Comparison of ENCODE assay signal across 9 cellular contexts in genomic region chr14:74492413-74493342, GRCh38. TPM values are rescaled to one million over a fixed set of nuclear protein-coding genes. Genes with fewer than 3 reads are reported as not detected.
DNase-seq lines count a peak whose midpoint lies in the region; ATAC-seq and TF ChIP-seq lines count a peak whose summit lies in the region.
"Had no signal": no experiment of that assay in that cellular context is flagged by ENCODE, and none has a peak within 500 bp of the region (broad histone marks: within the 10 kb centered on the region; RNA-seq: fewer than 3 reads in every experiment).

Gene NPC2, minus strand, starts transcription at chr14:74493305. Its CDS starts 31 bp downstream, at chr14:74493274.

- peak within 1 kb of the TSS; percentile 87 for H3K4me3 ChIP-seq in ovary

- intact Hi-C loops in ovary (cut with DNase I) = loop anchor here in 1 of 4 donors (5.0 kb wide), 1 partner anchor 120 kb away; the partner anchor contains the start of gene LTBP2

- peak within 1 kb of the TSS; percentile 80 to 82 for H3K27ac ChIP-seq in ovary

- TF ChIP-seq EP300 in ovary (IDR thresholded peaks at IDR 0.05) = no peak

- H3K36me3 Mint-ChIP-seq in T-helper 1 cell treated with Interleukin-12 subunit alpha and Interleukin-12 subunit beta and Interleukin-4 antibody, amounts not matched to agents 30 μg/mL and 1 μg/mL, for 36 hours (ENCODE audit: low read depth) = peaks cover 6% of the 10 kb centered on the region

- peaks cover 10% of the 10 kb centered on the region for H3K27me3 Mint-ChIP-seq in T-helper 1 cell treated with Interleukin-12 subunit alpha and Interleukin-12 subunit beta and Interleukin-4 antibody, amounts not matched to agents 30 μg/mL and 1 μg/mL, for 36 hours (ENCODE audit: low read depth)
- H3K27me3 Mint-ChIP-seq: memory B cell had no signal

- peak in 2 of 3 experiments; percentile 21 to 56 for DNase-seq in NCI-H1417 (lab: John Stamatoyannopoulos, UW)
- no peak for DNase-seq in NCI-H1417 treated with DMSO at 0.1 percent for 48 hours (lab: John Stamatoyannopoulos, UW)
- DNase-seq in foreskin melanocyte = peak; percentile 38
- DNase-seq in ovary = no peak
- DNase-seq in GDM1 (lab: John Stamatoyannopoulos, UW) = no peak

- 0 to 1% (median 0%) methylated on average over 36 to 42 of the region's 42 CpGs for WGBS in ovary, 3 donors

- no peaks in the 10 kb centered on the region for H3K9me3 Mint-ChIP-seq in T-helper 1 cell treated with Interleukin-12 subunit alpha and Interleukin-12 subunit beta and Interleukin-4 antibody, amounts not matched to agents 30 μg/mL and 1 μg/mL, for 36 hours
- H3K9me3 Mint-ChIP-seq: memory B cell had no signal

- peaks cover 5% of the 10 kb centered on the region for H3K4me1 ChIP-seq in ovary (ENCODE audit: insufficient read depth)

- peak; percentile 20 for ATAC-seq in HG03025 (IDR thresholded peaks at IDR 0.05; ENCODE audit: low FRiP score, unreplicated experiment)
- no peak for ATAC-seq in HG03175 (IDR thresholded peaks at IDR 0.05; ENCODE audit: unreplicated experiment)

- peak within 1 kb of the TSS; percentile 87 for H3K27ac Mint-ChIP-seq in T-helper 1 cell treated with Interleukin-12 subunit alpha and Interleukin-12 subunit beta and Interleukin-4 antibody, amounts not matched to agents 30 μg/mL and 1 μg/mL, for 36 hours
- H3K27ac Mint-ChIP-seq: memory B cell had no signal

- H3K9me3 ChIP-seq in ovary = no peaks in the 10 kb centered on the region

- H3K4me3 Mint-ChIP-seq in T-helper 1 cell treated with Interleukin-12 subunit alpha and Interleukin-12 subunit beta and Interleukin-4 antibody, amounts not matched to agents 30 μg/mL and 1 μg/mL, for 36 hours = no peak within 1 kb of the TSS
- H3K4me3 Mint-ChIP-seq: memory B cell had no signal

- peaks cover 18% of the 10 kb centered on the region for H3K4me1 Mint-ChIP-seq in T-helper 1 cell treated with Interleukin-12 subunit alpha and Interleukin-12 subunit beta and Interleukin-4 antibody, amounts not matched to agents 30 μg/mL and 1 μg/mL, for 36 hours (ENCODE audit: low read depth)

- no peak for TF ChIP-seq CTCF in ovary (IDR thresholded peaks at IDR 0.05)

- H3K27me3 ChIP-seq in ovary = no peaks in the 10 kb centered on the region

- peak; percentile 62 for TF ChIP-seq POLR2A in ovary (IDR thresholded peaks at IDR 0.05)

- no peaks in the 10 kb centered on the region for H3K36me3 ChIP-seq in ovary

RNA-seq across cellular contexts. Expression of gene NPC2, which starts in this region (rescaled TPM):
- 100 to 1,000 TPM; 175 to 422 (median 222) TPM for total RNA-seq in ovary
- 100 to 1,000 TPM; 329 to 506 TPM for polyA plus RNA-seq in ovary

Comparison
In these comparisons a context has a peak if more than half of its experiments do, and no peak if none do; other contexts are left out.
1. DNase-seq: peak in NCI-H1417 (2 of 3) and foreskin melanocyte (single experiment); none in NCI-H1417 treated with DMSO at 0.1 percent for 48 hours (single experiment), ovary (0 of 5) and GDM1 (single experiment).